ENCODE assay signal across 8 cellular contexts in genomic region chr12:21296751-21297406, GRCh38. TPM values are rescaled to one million over a fixed set of nuclear protein-coding genes. Genes with fewer than 3 reads are reported as not detected.
A peak's percentile ranks its signal among the peaks of the same experiment; 100 is the strongest.
DNase-seq lines count a peak whose midpoint lies in the region; ATAC-seq and TF ChIP-seq lines count a peak whose summit lies in the region.

No MANE protein-coding gene starts in this region.

- in situ Hi-C loops in GM23248 (cut with MboI): no loop called here

- H3K4me2 ChIP-seq in GM23248 (ENCODE audit: unreplicated experiment): no peak overlapping the region
- H3K4me2 ChIP-seq in osteoblast (ENCODE audit: insufficient read depth, low read length): peak overlapping the region; percentile 14

- DNase-seq in natural killer cell (no peak), GM23248 (peak; percentile 49), NAMALWA (ENCODE audit: low spot score) (peak; percentile 50), chondrocyte (ENCODE audit: low spot score) (no peak), osteoblast (ENCODE audit: insufficient read length, low spot score, missing footprints) (no peak), middle frontal gyrus (ENCODE audit: extremely low spot score, low spot score) (no peak), dedifferentiated amniotic fluid mesenchymal stem cell (ENCODE audit: extremely low spot score) (no peak)
- DNase-seq in natural killer cell treated with Interleukin-12 subunit alpha and Interleukin-12 subunit beta and Interleukin-15 and Interleukin-18, amount 100 ng/mL, for 72 hours (ENCODE audit: low spot score): no peak

- no peak overlapping the region for H3K4me3 Mint-ChIP-seq in natural killer cell
- H3K4me3 Mint-ChIP-seq in natural killer cell treated with Interleukin-12 subunit alpha and Interleukin-12 subunit beta and Interleukin-15 and Interleukin-18, amount 100 ng/mL, for 72 hours: no peak overlapping the region
- no peak overlapping the region for H3K4me3 Mint-ChIP-seq in chondrocyte (ENCODE audit: unreplicated experiment)

- intact Hi-C loops in natural killer cell (cut with micrococcal nuclease): loop anchor here (1.0 kb wide), 1 partner anchor 383 kb away; no protein-coding TSS in a partner anchor

- H2AFZ ChIP-seq in GM23248 (peak overlapping the region; percentile 65), osteoblast (ENCODE audit: low read length) (peak overlapping the region; percentile 74)

- no peak for ATAC-seq in natural killer cell
- ATAC-seq in natural killer cell treated with Interleukin-12 subunit alpha and Interleukin-12 subunit beta and Interleukin-15 and Interleukin-18, amount 100 ng/mL, for 72 hours: no peak

- H3K79me2 ChIP-seq in GM23248 (ENCODE audit: insufficient read depth): no peaks in the 10 kb centered on the region
- no peaks in the 10 kb centered on the region for H3K79me2 ChIP-seq in osteoblast (ENCODE audit: insufficient read depth, low read length)

- H3K27me3 Mint-ChIP-seq in natural killer cell (ENCODE audit: low read depth in 2 of 2) (peaks cover 0 to 3% of the 10 kb centered on the region in 2 donors), chondrocyte (ENCODE audit: low read depth) (peaks cover 2% of the 10 kb centered on the region)
- H3K27me3 Mint-ChIP-seq in natural killer cell treated with Interleukin-12 subunit alpha and Interleukin-12 subunit beta and Interleukin-15 and Interleukin-18, amount 100 ng/mL, for 72 hours: peaks cover 4 to 6% of the 10 kb centered on the region in 2 donors

- H3K36me3 Mint-ChIP-seq in natural killer cell: no peaks in the 10 kb centered on the region
- H3K36me3 Mint-ChIP-seq in natural killer cell treated with Interleukin-12 subunit alpha and Interleukin-12 subunit beta and Interleukin-15 and Interleukin-18, amount 100 ng/mL, for 72 hours: no peaks in the 10 kb centered on the region
- no peaks in the 10 kb centered on the region for H3K36me3 Mint-ChIP-seq in chondrocyte (ENCODE audit: low read depth)

- no peaks in the 10 kb centered on the region for H3K9me2 ChIP-seq in GM23248 (ENCODE audit: insufficient read depth)

- H3K4me1 Mint-ChIP-seq in natural killer cell (no peaks in the 10 kb centered on the region), chondrocyte (ENCODE audit: low read depth) (peaks cover 8% of the 10 kb centered on the region)
- H3K4me1 Mint-ChIP-seq in natural killer cell treated with Interleukin-12 subunit alpha and Interleukin-12 subunit beta and Interleukin-15 and Interleukin-18, amount 100 ng/mL, for 72 hours (ENCODE audit: low read depth in 2 of 2): no peaks in the 10 kb centered on the region

- H3K9ac ChIP-seq in GM23248: no peak overlapping the region

- no peak overlapping the region for H3K27ac ChIP-seq in GM23248
- no peak overlapping the region for H3K27ac ChIP-seq in osteoblast (ENCODE audit: low read depth, low read length)

- H3K9me3 ChIP-seq in GM23248 (ENCODE audit: low read depth) (no peaks in the 10 kb centered on the region), osteoblast (ENCODE audit: low read depth, low read length) (no peaks in the 10 kb centered on the region)

- H3K9me3 Mint-ChIP-seq in natural killer cell (no peaks in the 10 kb centered on the region), chondrocyte (ENCODE audit: low read depth) (no peaks in the 10 kb centered on the region)
- H3K9me3 Mint-ChIP-seq in natural killer cell treated with Interleukin-12 subunit alpha and Interleukin-12 subunit beta and Interleukin-15 and Interleukin-18, amount 100 ng/mL, for 72 hours: no peaks in the 10 kb centered on the region

- H3K4me3 ChIP-seq in GM23248 (no peak overlapping the region), osteoblast (ENCODE audit: insufficient read depth, low read length) (no peak overlapping the region)

- H3K27ac Mint-ChIP-seq in natural killer cell: no peak overlapping the region
- H3K27ac Mint-ChIP-seq in natural killer cell treated with Interleukin-12 subunit alpha and Interleukin-12 subunit beta and Interleukin-15 and Interleukin-18, amount 100 ng/mL, for 72 hours: no peak overlapping the region
- no peak overlapping the region for H3K27ac Mint-ChIP-seq in chondrocyte (ENCODE audit: unreplicated experiment)

- H3K27me3 ChIP-seq in GM23248 (replicated peaks; ENCODE audit: insufficient read depth): 0 out of 2 replicates have a peak, but pooled peaks cover 7% of the 10 kb centered on the region
- H3K27me3 ChIP-seq in osteoblast (ENCODE audit: insufficient read depth, low read length): no peaks in the 10 kb centered on the region

- H3K36me3 ChIP-seq in GM23248 (ENCODE audit: low read depth): no peaks in the 10 kb centered on the region
- H3K36me3 ChIP-seq in osteoblast (ENCODE audit: insufficient read depth, low read length): no peaks in the 10 kb centered on the region

- no peaks in the 10 kb centered on the region for H3K4me1 ChIP-seq in GM23248 (ENCODE audit: insufficient read depth)
- no peaks in the 10 kb centered on the region for H3K4me1 ChIP-seq in osteoblast (ENCODE audit: insufficient read depth, low read length)

- H3F3A ChIP-seq in GM23248 (ENCODE audit: insufficient read depth): no peaks in the 10 kb centered on the region

- TF ChIP-seq CTCF in natural killer cell (IDR thresholded peaks at IDR 0.05): peak; percentile 70
- peak; percentile 88 for TF ChIP-seq CTCF in chondrocyte (IDR thresholded peaks at IDR 0.05)
- TF ChIP-seq CTCF in osteoblast (IDR thresholded peaks at IDR 0.05; ENCODE audit: extremely low read depth, low read depth, low read length): peak; percentile 86

- H4K20me1 ChIP-seq in GM23248 (ENCODE audit: insufficient read depth) (no peaks in the 10 kb centered on the region), osteoblast (ENCODE audit: insufficient read depth, low read length) (no peaks in the 10 kb centered on the region)

- WGBS in GM23248 (ENCODE audit: low coverage in 1 of 2, low lambda C conversion rate in 2 of 2, missing lambda C conversion rate in 2 of 2), 2 experiments: 26 to 28% methylated on average over 4 of the region's 4 CpGs

RNA-seq across cellular contexts. Expression of gene SLCO1A2, which starts 37.8 kb away (rescaled TPM):
- total RNA-seq in natural killer cell: not detected
- total RNA-seq in natural killer cell treated with Interleukin-12 subunit alpha and Interleukin-12 subunit beta and Interleukin-15 and Interleukin-18, amount 100 ng/mL, for 72 hours: not detected
- not detected in 2 replicates for total RNA-seq in GM23248 (2014; rRNA removed; shearing (Covaris generic))
- polyA plus RNA-seq in GM23248 (2016; fragmentation: Nextera tagmentation; extraction: Ambion mirVana): not detected in 2 replicates
- total RNA-seq in chondrocyte: 0.20 to 1.1 TPM (median 0.64 TPM) in 3 replicates
- not detected in 2 replicates for total RNA-seq in osteoblast

Comparison
In these comparisons a context has a peak if more than half of its experiments do, and no peak if none do; other contexts are left out.
1. DNase-seq: peak in GM23248 (single experiment) and NAMALWA (single experiment); none in natural killer cell (single experiment), natural killer cell treated with Interleukin-12 subunit alpha and Interleukin-12 subunit beta and Interleukin-15 and Interleukin-18, amount 100 ng/mL, for 72 hours (single experiment), chondrocyte (single experiment), osteoblast (single experiment), middle frontal gyrus (single experiment) and dedifferentiated amniotic fluid mesenchymal stem cell (single experiment).
2. Peak in every context shown above with its lines, with median percentiles within 50 percentile points of each other: CTCF ChIP-seq.